Comparison of ENCODE assay signal across 12 cellular contexts in the genomic region with DNA sequence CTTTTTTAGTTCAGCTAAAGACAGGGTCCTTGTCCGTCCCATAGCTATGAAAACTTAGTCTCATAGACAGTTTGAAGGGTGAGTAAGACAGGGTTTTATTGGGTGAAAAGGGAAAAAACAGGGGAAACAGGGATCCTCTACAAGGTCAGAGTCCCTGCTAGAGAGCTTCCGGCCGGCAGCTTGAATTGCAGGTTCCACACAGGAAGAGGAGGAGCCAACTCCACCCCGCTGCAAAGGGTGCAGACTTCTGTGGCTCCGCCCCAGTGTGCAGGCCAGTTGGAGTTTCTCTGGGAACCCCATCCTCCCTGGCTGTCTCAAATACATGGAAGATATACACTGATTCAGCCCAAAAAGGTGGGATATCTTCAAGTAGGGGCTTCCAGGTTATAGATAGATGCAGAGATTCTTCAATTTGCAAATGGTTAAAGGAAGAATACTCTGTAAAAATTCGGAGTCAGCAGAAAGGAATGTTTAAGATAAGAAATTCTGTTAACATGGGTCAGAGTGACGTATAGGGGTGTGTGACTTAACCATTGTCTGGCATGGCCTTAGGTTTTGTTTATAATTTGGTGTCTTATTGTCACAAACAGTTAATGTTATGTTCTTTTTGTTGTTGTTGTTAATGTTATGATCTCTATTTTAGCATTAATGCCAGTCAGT. TPM values are rescaled to one million over a fixed set of nuclear protein-coding genes. Genes with fewer than 3 reads are reported as not detected.
DNase-seq lines count a peak whose midpoint lies in the region; ATAC-seq and FAIRE-seq lines count a peak whose summit lies in the region.
"Had no signal": no experiment of that assay in that cellular context is flagged by ENCODE, and none has a peak within 500 bp of the region (broad histone marks: within the 10 kb centered on the region; RNA-seq: fewer than 3 reads in every experiment).

No MANE protein-coding gene starts in this region.

- ATAC-seq in GM21723 (IDR thresholded peaks at IDR 0.05; ENCODE audit: unreplicated experiment) (no peak), GM19035 (IDR thresholded peaks at IDR 0.05; ENCODE audit: unreplicated experiment) (no peak)
- ATAC-seq: stimulated activated effector memory CD8-positive, alpha-beta T cell treated with anti-CD3 and anti-CD28 coated beads, Interleukin-12 subunit alpha, Interleukin-12 subunit beta, amount 100 ng/mL, for 72 hours had no signal

- DNase-seq in NCI-H2171 treated with DMSO at 0.1 percent for 48 hours (lab: John Stamatoyannopoulos, UW) (peak; percentile 15), NCI-H2171 (lab: John Stamatoyannopoulos, UW) (no peak), M059J (ENCODE audit: low read depth) (peak; percentile 48), amniotic epithelial cell (ENCODE audit: low read depth) (peak; percentile 60), myocyte (ENCODE audit: low read depth) (peak; percentile 3), frontal cortex (ENCODE audit: low spot score in 2 of 2) (no peak)
- DNase-seq: DMS79, kidney, NCI-H526 treated with DMSO at 0.1 percent for 48 hours had no signal

- FAIRE-seq in frontal cortex (lab: Jason Lieb, UNC) = no peak
- FAIRE-seq: kidney had no signal

RNA-seq across cellular contexts. Expression of gene HECW1, which starts 34.6 kb away (rescaled TPM):
- 6.7 and 15.6 TPM in 2 replicates for total RNA-seq in M059J (2014; rRNA removed; shearing (Covaris generic))
- total RNA-seq in myocyte (not detected in 2 replicates), frontal cortex (41.6 TPM)
- polyA plus RNA-seq in myocyte (2012) = 0.23 TPM

Comparison
In these comparisons a context has a peak if more than half of its experiments do, and no peak if none do; other contexts are left out.
1. DNase-seq: peak in NCI-H2171 treated with DMSO at 0.1 percent for 48 hours (single experiment), M059J (single experiment), amniotic epithelial cell (single experiment) and myocyte (single experiment); none in NCI-H2171 (single experiment) and frontal cortex (0 of 2).